ENCODE assay signal across 25 cellular contexts in the genomic region with DNA sequence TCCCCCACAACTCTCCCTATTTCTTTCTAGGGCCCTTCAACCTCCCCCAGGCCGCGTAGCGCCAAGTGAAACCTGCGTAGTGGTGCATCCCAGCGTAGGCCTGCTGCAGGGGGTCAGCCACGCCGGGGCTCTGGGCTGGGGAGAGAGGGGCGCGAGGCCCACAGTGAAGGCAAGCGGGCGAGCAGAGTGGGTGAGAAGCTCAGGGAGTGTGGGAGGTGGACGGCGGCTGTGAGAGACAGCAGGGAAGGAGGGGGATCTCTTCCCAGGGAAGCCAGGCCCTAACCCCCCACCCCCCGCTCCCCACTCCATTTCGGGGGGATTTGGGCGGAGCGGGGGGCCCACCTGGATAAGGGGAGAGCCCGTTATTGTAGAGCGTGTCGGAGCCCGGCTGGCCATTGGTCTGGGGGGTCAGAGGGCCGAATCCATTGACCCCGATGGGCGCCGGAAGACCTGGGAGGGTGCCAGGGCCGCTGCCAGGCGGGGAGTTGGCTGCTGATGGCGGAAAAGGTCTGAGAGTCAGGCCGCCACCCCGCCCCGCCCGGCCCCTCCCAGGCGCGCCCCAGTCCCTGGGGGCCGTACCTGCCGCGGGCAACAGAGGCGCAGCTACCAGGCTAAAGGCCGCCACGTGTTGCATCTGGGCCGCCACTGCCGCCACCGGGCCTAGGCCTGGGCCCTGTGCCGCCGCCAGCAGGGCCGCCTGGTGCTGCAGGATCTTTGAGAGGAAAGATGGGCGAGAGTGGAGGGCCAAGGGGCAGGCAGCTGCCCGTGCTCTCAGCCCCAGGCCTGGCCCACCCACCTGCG.
"Had no signal": no experiment of that assay in that cellular context is flagged by ENCODE, and none has a peak within 500 bp of the region (broad histone marks: within the 10 kb centered on the region; RNA-seq: fewer than 3 reads in every experiment).

No MANE protein-coding gene starts in this region.

- H3K27me3 ChIP-seq: dorsolateral prefrontal cortex, gastrocnemius medialis, right atrium auricular region, sigmoid colon, stomach, thyroid gland, vagina had no signal

- DNase-seq: dorsolateral prefrontal cortex; effector CD4-positive, alpha-beta T cell; foreskin fibroblast; gastrocnemius medialis; head of caudate nucleus; natural killer cell; sigmoid colon; stimulated activated CD4-positive, alpha-beta T cell treated with anti-CD3 and anti-CD28 coated beads, Interleukin-2, amount 100 ng/mL, for 24 hours; stimulated activated CD4-positive, alpha-beta T cell treated with anti-CD3 and anti-CD28 coated beads, Interleukin-4, amount 100 ng/mL, for 24 hours; stomach; thyroid gland; trophoblast cell had no signal

- ATAC-seq: esophagus mucosa; gastrocnemius medialis; left lobe of liver; natural killer cell; stimulated activated effector memory CD8-positive, alpha-beta T cell treated with anti-CD3 and anti-CD28 coated beads, Interleukin-12 subunit alpha, Interleukin-12 subunit beta, amount 100 ng/mL, for 72 hours had no signal

- H3K27me3 Mint-ChIP-seq: memory B cell had no signal

- H2AFZ ChIP-seq: parathyroid adenoma had no signal

- H3K9me3 Mint-ChIP-seq: memory B cell; natural killer cell; neural crest cell; stimulated activated effector memory CD8-positive, alpha-beta T cell treated with anti-CD3 and anti-CD28 coated beads, Interleukin-12 subunit alpha, Interleukin-12 subunit beta, amount 100 ng/mL, for 72 hours had no signal

- H3K27ac ChIP-seq: dorsolateral prefrontal cortex, epithelial cell of prostate, gastrocnemius medialis, parathyroid adenoma, prostate gland, right atrium auricular region, sigmoid colon, stomach, thyroid gland, vagina had no signal

- H3K4me1 ChIP-seq: gastrocnemius medialis, parathyroid adenoma, prostate gland, right atrium auricular region, sigmoid colon, stomach, thyroid gland, vagina had no signal

- H3K9ac ChIP-seq: parathyroid adenoma had no signal

- H3K4me3 ChIP-seq: dorsolateral prefrontal cortex, gastrocnemius medialis, lung, prostate gland, right atrium auricular region, sigmoid colon, stomach, thyroid gland, vagina had no signal

- H3K4me3 Mint-ChIP-seq: memory B cell; natural killer cell; neural crest cell; stimulated activated effector memory CD8-positive, alpha-beta T cell treated with anti-CD3 and anti-CD28 coated beads, Interleukin-12 subunit alpha, Interleukin-12 subunit beta, amount 100 ng/mL, for 72 hours had no signal

- H3K79me2 ChIP-seq: parathyroid adenoma had no signal

- H3K36me3 ChIP-seq: gastrocnemius medialis, prostate gland, right atrium auricular region, sigmoid colon, stomach, thyroid gland, vagina had no signal

- H3K4me1 Mint-ChIP-seq: memory B cell; natural killer cell; neural crest cell; stimulated activated effector memory CD8-positive, alpha-beta T cell treated with anti-CD3 and anti-CD28 coated beads, Interleukin-12 subunit alpha, Interleukin-12 subunit beta, amount 100 ng/mL, for 72 hours had no signal

- FAIRE-seq: colon, keratinocyte had no signal

- H3K36me3 Mint-ChIP-seq: natural killer cell; stimulated activated effector memory CD8-positive, alpha-beta T cell treated with anti-CD3 and anti-CD28 coated beads, Interleukin-12 subunit alpha, Interleukin-12 subunit beta, amount 100 ng/mL, for 72 hours had no signal

- H3K27ac Mint-ChIP-seq: memory B cell; natural killer cell; stimulated activated effector memory CD8-positive, alpha-beta T cell treated with anti-CD3 and anti-CD28 coated beads, Interleukin-12 subunit alpha, Interleukin-12 subunit beta, amount 100 ng/mL, for 72 hours had no signal

- H3K9me3 ChIP-seq: gastrocnemius medialis, prostate gland, right atrium auricular region, sigmoid colon, stomach, thyroid gland, vagina had no signal
